ENCODE assay signal across 28 cellular contexts in the genomic region with DNA sequence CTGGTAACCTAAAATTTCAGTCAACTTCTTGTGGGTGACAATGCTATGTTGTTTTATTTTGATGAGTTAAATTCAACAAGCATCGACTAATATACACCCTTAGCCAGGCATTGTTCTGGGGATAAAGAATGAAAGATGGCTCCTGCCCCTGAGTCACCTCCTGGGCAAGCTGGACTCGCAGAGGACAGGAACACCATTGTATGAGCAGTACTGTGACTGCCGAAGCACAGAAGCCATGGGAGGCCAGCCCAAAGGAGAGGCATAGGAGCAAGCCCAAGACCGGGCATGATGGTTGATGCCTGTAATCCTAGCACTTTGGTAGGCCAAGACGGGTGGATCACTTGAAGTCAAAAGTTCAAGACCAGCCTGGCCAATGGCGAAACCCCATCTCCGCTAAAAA.
"Had no signal": no experiment of that assay in that cellular context is flagged by ENCODE, and none has a peak within 500 bp of the region (broad histone marks: within the 10 kb centered on the region; RNA-seq: fewer than 3 reads in every experiment).

No MANE protein-coding gene starts in this region.

- H3K27me3 ChIP-seq: colonic mucosa, dorsolateral prefrontal cortex, esophagus muscularis mucosa, esophagus squamous epithelium, gastrocnemius medialis, gastroesophageal sphincter, heart left ventricle had no signal

- H3K4me3 Mint-ChIP-seq: dendritic cell treated with granulocyte-macrophage colony-stimulating factor and Interleukin-4, amounts not matched to agents 40 ng/mL and 50 ng/mL, for 4 days; effector memory CD8-positive, alpha-beta T cell; endodermal cell had no signal

- H3K27ac ChIP-seq: colonic mucosa, coronary artery, epithelial cell of prostate, esophagus muscularis mucosa, esophagus squamous epithelium, foreskin keratinocyte, gastrocnemius medialis, gastroesophageal sphincter, heart left ventricle, heart right ventricle had no signal

- H3K4me1 ChIP-seq: colonic mucosa, esophagus muscularis mucosa, esophagus squamous epithelium, foreskin keratinocyte, gastrocnemius medialis, gastroesophageal sphincter, heart left ventricle, heart right ventricle had no signal

- FAIRE-seq: colon, endometrium, endothelial cell of umbilical vein, frontal cortex had no signal

- H3K9me3 Mint-ChIP-seq: dendritic cell treated with granulocyte-macrophage colony-stimulating factor and Interleukin-4, amounts not matched to agents 40 ng/mL and 50 ng/mL, for 4 days; effector memory CD8-positive, alpha-beta T cell; endodermal cell had no signal

- DNase-seq: colonic mucosa; cortex of kidney; dermis blood vessel endothelial cell; effector CD4-positive, alpha-beta T cell; effector CD8-positive, alpha-beta T cell; effector memory CD4-positive, alpha-beta T cell; effector memory CD8-positive, alpha-beta T cell; endodermal cell; erythroblast; esophagus squamous epithelium; foreskin fibroblast; foreskin keratinocyte; foreskin melanocyte; gastrocnemius medialis; glutamatergic neuron; heart left ventricle; heart right ventricle had no signal

- H3K4me3 ChIP-seq: colonic mucosa, coronary artery, dorsolateral prefrontal cortex, esophagus muscularis mucosa, esophagus squamous epithelium, gastrocnemius medialis, gastroesophageal sphincter, heart left ventricle, heart right ventricle had no signal

- H3K9me3 ChIP-seq: colonic mucosa, esophagus muscularis mucosa, esophagus squamous epithelium, gastrocnemius medialis had no signal

- H3K36me3 ChIP-seq: colonic mucosa, esophagus muscularis mucosa, esophagus squamous epithelium, gastrocnemius medialis, gastroesophageal sphincter, heart left ventricle, heart right ventricle had no signal

- H3K27ac Mint-ChIP-seq: dendritic cell treated with granulocyte-macrophage colony-stimulating factor and Interleukin-4, amounts not matched to agents 40 ng/mL and 50 ng/mL, for 4 days; effector memory CD8-positive, alpha-beta T cell; endodermal cell had no signal

- ATAC-seq: effector memory CD8-positive, alpha-beta T cell; esophagus mucosa; foreskin keratinocyte; gastrocnemius medialis; gastroesophageal sphincter; heart left ventricle; heart right ventricle had no signal
